In the genomic region with DNA sequence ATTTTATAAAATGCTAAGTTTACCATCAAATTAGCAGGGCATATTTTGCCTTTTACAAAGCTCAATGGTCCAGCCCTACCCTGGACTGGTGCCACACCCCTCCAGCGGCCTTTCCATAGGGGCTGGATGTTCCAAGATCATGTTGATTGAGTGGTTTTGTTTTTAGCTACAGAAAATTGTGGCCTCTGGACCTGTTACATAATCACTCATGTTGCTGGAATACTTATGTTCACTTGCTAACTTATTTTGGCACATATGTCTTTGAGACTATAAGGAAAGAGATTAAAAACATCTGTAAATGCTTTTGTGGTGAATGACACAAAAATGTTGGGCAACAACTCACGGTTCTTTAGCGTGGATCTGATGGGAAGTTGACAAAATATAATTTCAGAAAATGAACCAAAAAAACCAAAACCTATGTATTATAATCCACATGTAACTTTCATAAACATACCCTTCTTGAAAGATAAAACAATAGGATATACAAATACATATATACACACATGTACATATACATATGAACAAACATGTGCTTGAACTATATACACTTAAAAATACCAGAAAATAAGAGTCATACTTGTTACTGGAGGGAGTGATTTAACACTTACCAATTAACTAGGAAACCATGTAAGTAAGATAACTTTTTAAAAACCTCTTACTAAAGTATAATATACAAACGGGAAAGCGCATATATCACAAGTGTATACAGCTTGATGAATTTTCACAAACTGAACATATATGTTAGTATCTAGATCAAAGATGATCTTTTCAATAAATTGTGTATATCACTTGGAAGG, we compare ENCODE assay signal across 25 cellular contexts. TPM values are rescaled to one million over a fixed set of nuclear protein-coding genes. Genes with fewer than 3 reads are reported as not detected.
DNase-seq lines count a peak whose midpoint lies in the region; ATAC-seq, FAIRE-seq and TF ChIP-seq lines count a peak whose summit lies in the region.
"Had no signal": no experiment of that assay in that cellular context is flagged by ENCODE, and none has a peak within 500 bp of the region (broad histone marks: within the 10 kb centered on the region; RNA-seq: fewer than 3 reads in every experiment).

No MANE protein-coding gene starts in this region.

- no peak overlapping the region for H3K9ac ChIP-seq in HepG2 (ENCODE audit: insufficient read depth, low read depth, low read length)
- H3K9ac ChIP-seq: KMS-11 had no signal

- ATAC-seq in HepG2 = no peak
- ATAC-seq: A549 had no signal

- no peak for TF ChIP-seq POLR2A in HepG2 (IDR thresholded peaks at IDR 0.05; ENCODE audit: insufficient read depth in 1 of 2, low read depth in 2 of 2, low read length in 2 of 2)

- in situ Hi-C loops in HepG2 (cut with HindIII; ENCODE audit: extremely low pct_ligation_motif_present, low pct_unique_long_range_greater_than_20kb) = no loop called here

- H4K20me1 ChIP-seq in HepG2 (ENCODE audit: insufficient read depth, low read length) = no peaks in the 10 kb centered on the region

- TF ChIP-seq RAD21 in HepG2 (CRISPR knock-in tag; IDR thresholded peaks at IDR 0.05) = no peak

- H3K9me3 ChIP-seq in HepG2 (ENCODE audit: low read length) (no peaks in the 10 kb centered on the region), right atrium auricular region (no peaks in the 10 kb centered on the region)
- no peaks in the 10 kb centered on the region for H3K9me3 ChIP-seq in CD8-positive, alpha-beta memory T cell (ENCODE audit: low read length)
- H3K9me3 ChIP-seq: A549, esophagus muscularis mucosa had no signal

- BruUV-seq in HepG2 (replicated peaks; lab: Mats Ljungman, UMichigan) = no TSS peak

- H3K4me1 Mint-ChIP-seq in CD8-positive, alpha-beta memory T cell = no peaks in the 10 kb centered on the region
- peaks cover 2% of the 10 kb centered on the region for H3K4me1 Mint-ChIP-seq in mesothelial cell of epicardium
- H3K4me1 Mint-ChIP-seq: central memory CD8-positive, alpha-beta T cell had no signal

- TF ChIP-seq EP300 in HepG2 (IDR thresholded peaks at IDR 0.05; ENCODE audit: low read depth in 2 of 2, low read length in 2 of 2) = no peak
- no peak for TF ChIP-seq EP300 in HepG2 (CRISPR knock-in tag; IDR thresholded peaks at IDR 0.05; ENCODE audit: borderline replicate concordance)

- H3K27ac Mint-ChIP-seq in CD8-positive, alpha-beta memory T cell = no peak overlapping the region
- H3K27ac Mint-ChIP-seq in mesothelial cell of epicardium = no peak overlapping the region
- H3K27ac Mint-ChIP-seq: stimulated activated naive CD8-positive, alpha-beta T cell treated with anti-CD3 and anti-CD28 coated beads, Interleukin-15, Interleukin-2, amounts not matched to agents 100 ng/mL and 50 ng/mL, for 24 hours; T-helper 2 cell treated with Interferon-gamma antibody and Interleukin-4, amounts not matched to agents 5 μg/mL and 100 μg/mL, for 36 hours; type B pancreatic cell had no signal

- DNase-seq in AG04449 (ENCODE audit: low read depth, low spot score) = peak; percentile 47
- peak; percentile 60 for DNase-seq in HFF-Myc (ENCODE audit: extremely low read depth, low read depth)
- peak; percentile 77 to 88 for DNase-seq in cardiac fibroblast (ENCODE audit: low read depth in 2 of 2)
- peak; percentile 8 for DNase-seq in HepG2 (ENCODE audit: low spot score)
- DNase-seq in NCI-H524 (lab: John Stamatoyannopoulos, UW) = no peak
- no peak for DNase-seq in CD8-positive, alpha-beta memory T cell
- no peak for DNase-seq in mesothelial cell of epicardium (ENCODE audit: low spot score in 2 of 2, unreplicated experiment in 2 of 2)
- DNase-seq in right atrium auricular region (ENCODE audit: low spot score) = no peak
- DNase-seq: activated CD4-positive, CD25-positive, alpha-beta regulatory T cell; DND-41; effector CD8-positive, alpha-beta T cell; H7; hypothalamus; NCI-H1092 treated with DMSO at 0.1 percent for 48 hours; NCI-H526 treated with DMSO at 0.1 percent for 48 hours; retina had no signal

- TF ChIP-seq CTCF in AG04449 (IDR thresholded peaks at IDR 0.05; ENCODE audit: insufficient read depth, low read length, missing control alignments) (no peak), HFF-Myc (IDR thresholded peaks at IDR 0.05; ENCODE audit: low read depth, low read length, missing control alignments) (no peak), cardiac fibroblast (IDR thresholded peaks at IDR 0.05; ENCODE audit: low read depth, low read length) (no peak), HepG2 (CRISPR knock-in tag; IDR thresholded peaks at IDR 0.05) (no peak), mesothelial cell of epicardium (IDR thresholded peaks at IDR 0.05; ENCODE audit: unreplicated experiment) (no peak), right atrium auricular region (IDR thresholded peaks at IDR 0.05) (no peak)

- no peaks in the 10 kb centered on the region for H3K36me3 ChIP-seq in HepG2 (replicated peaks in 1 of 2; ENCODE audit: control insufficient read depth in 1 of 2, insufficient read depth in 2 of 2, low read length in 2 of 2)
- peaks cover 23% of the 10 kb centered on the region for H3K36me3 ChIP-seq in CD8-positive, alpha-beta memory T cell (ENCODE audit: insufficient read depth, low read length)
- peaks cover 67% of the 10 kb centered on the region for H3K36me3 ChIP-seq in right atrium auricular region

- H3K4me3 ChIP-seq in AG04449 (ENCODE audit: low read depth, low read length) = no peak overlapping the region
- no peak overlapping the region for H3K4me3 ChIP-seq in HFF-Myc (replicated peaks; ENCODE audit: low read depth, low read length)
- H3K4me3 ChIP-seq in cardiac fibroblast (replicated peaks in 1 of 2; ENCODE audit: low read depth in 2 of 2, low read length in 2 of 2) = no peak overlapping the region
- no peak overlapping the region for H3K4me3 ChIP-seq in HepG2 (replicated peaks in 1 of 3; ENCODE audit: insufficient read depth in 1 of 3, low read depth in 2 of 3, low read length in 3 of 3)
- H3K4me3 ChIP-seq in CD8-positive, alpha-beta memory T cell (ENCODE audit: low read length) = no peak overlapping the region
- no peak overlapping the region for H3K4me3 ChIP-seq in right atrium auricular region
- H3K4me3 ChIP-seq: A549, esophagus muscularis mucosa had no signal

- POLR2A ChIA-PET in AG04449 (lab: Yijun Ruan, JAX) = no interaction called here
- POLR2A ChIA-PET in HepG2 (lab: Yijun Ruan, JAX) = no interaction called here
- POLR2A ChIA-PET in CD8-positive, alpha-beta memory T cell (lab: Charles Lee) = no interaction called here

- H3K9me3 Mint-ChIP-seq in CD8-positive, alpha-beta memory T cell = no peaks in the 10 kb centered on the region
- H3K9me3 Mint-ChIP-seq in mesothelial cell of epicardium = no peaks in the 10 kb centered on the region
- H3K9me3 Mint-ChIP-seq: central memory CD8-positive, alpha-beta T cell; stimulated activated naive CD8-positive, alpha-beta T cell treated with anti-CD3 and anti-CD28 coated beads, Interleukin-15, Interleukin-2, amounts not matched to agents 100 ng/mL and 50 ng/mL, for 24 hours; T-helper 2 cell treated with Interferon-gamma antibody and Interleukin-4, amounts not matched to agents 5 μg/mL and 100 μg/mL, for 36 hours; type B pancreatic cell had no signal

- H3K36me3 Mint-ChIP-seq in CD8-positive, alpha-beta memory T cell = peaks cover 34 to 91% (median 52%) of the 10 kb centered on the region in 3 donors
- H3K36me3 Mint-ChIP-seq in mesothelial cell of epicardium = peaks cover 4% of the 10 kb centered on the region

- no peak overlapping the region for H2AFZ ChIP-seq in HepG2 (ENCODE audit: low read length)

- H3K27me3 ChIP-seq in HepG2 (ENCODE audit: control insufficient read depth in 1 of 2, insufficient read depth in 2 of 2, low read length in 2 of 2) = no peaks in the 10 kb centered on the region
- H3K27me3 ChIP-seq in CD8-positive, alpha-beta memory T cell (ENCODE audit: insufficient read depth, low read length, poor library complexity, severe bottlenecking) = no peaks in the 10 kb centered on the region
- H3K27me3 ChIP-seq in right atrium auricular region = no peaks in the 10 kb centered on the region
- H3K27me3 ChIP-seq: esophagus muscularis mucosa had no signal

- H3K27me3 Mint-ChIP-seq in CD8-positive, alpha-beta memory T cell = no peaks in the 10 kb centered on the region
- H3K27me3 Mint-ChIP-seq in mesothelial cell of epicardium (ENCODE audit: low read depth) = no peaks in the 10 kb centered on the region
- H3K27me3 Mint-ChIP-seq: central memory CD8-positive, alpha-beta T cell; stimulated activated naive CD8-positive, alpha-beta T cell treated with anti-CD3 and anti-CD28 coated beads, Interleukin-15, Interleukin-2, amounts not matched to agents 100 ng/mL and 50 ng/mL, for 24 hours; type B pancreatic cell had no signal

- H3K4me3 Mint-ChIP-seq in CD8-positive, alpha-beta memory T cell = no peak overlapping the region
- H3K4me3 Mint-ChIP-seq in mesothelial cell of epicardium = no peak overlapping the region
- H3K4me3 Mint-ChIP-seq: central memory CD8-positive, alpha-beta T cell; stimulated activated naive CD8-positive, alpha-beta T cell treated with anti-CD3 and anti-CD28 coated beads, Interleukin-15, Interleukin-2, amounts not matched to agents 100 ng/mL and 50 ng/mL, for 24 hours; T-helper 2 cell treated with Interferon-gamma antibody and Interleukin-4, amounts not matched to agents 5 μg/mL and 100 μg/mL, for 36 hours; type B pancreatic cell had no signal

- H3K27ac ChIP-seq in HepG2 (ENCODE audit: extremely low read length, insufficient read depth, low read length) (no peak overlapping the region), right atrium auricular region (no peak overlapping the region)
- H3K27ac ChIP-seq in CD8-positive, alpha-beta memory T cell (ENCODE audit: low read depth, low read length) = no peak overlapping the region
- H3K27ac ChIP-seq: A549, esophagus muscularis mucosa, KMS-11 had no signal

- intact Hi-C loops in HepG2 (cut with micrococcal nuclease; ENCODE audit: unreplicated experiment) = no loop called here

- WGBS in HepG2 (ENCODE audit: low lambda C conversion rate) = 61% methylated on average over 5 of the region's 5 CpGs

- no peaks in the 10 kb centered on the region for H3K79me2 ChIP-seq in HepG2 (ENCODE audit: insufficient read depth, low read length)

- H3K4me1 ChIP-seq in HepG2 (ENCODE audit: insufficient read depth, low read length) = peaks cover 15% of the 10 kb centered on the region
- no peaks in the 10 kb centered on the region for H3K4me1 ChIP-seq in CD8-positive, alpha-beta memory T cell (ENCODE audit: insufficient read depth, low read length)
- no peaks in the 10 kb centered on the region for H3K4me1 ChIP-seq in right atrium auricular region
- H3K4me1 ChIP-seq: A549 had no signal

- FAIRE-seq in HepG2 (lab: Jason Lieb, UNC) = no peak
- FAIRE-seq: A549 had no signal

- CTCF ChIA-PET in AG04449 (lab: Yijun Ruan, JAX) = interaction anchor here (1.5 kb wide), 1 partner anchor 235 kb away, joined by 4 read pairs; no protein-coding TSS in a partner anchor
- CTCF ChIA-PET in HepG2 (lab: Yijun Ruan, JAX; ENCODE audit: low intra/inter-chr PET ratio, low total read pairs) = no interaction called here
- CTCF ChIA-PET in CD8-positive, alpha-beta memory T cell (lab: Charles Lee) = no interaction called here

- no peak overlapping the region for H3K4me2 ChIP-seq in HepG2 (ENCODE audit: low read depth, low read length)
- H3K4me2 ChIP-seq: A549, KMS-11 had no signal

RNA-seq across cellular contexts. Expression of gene SLC15A1, which starts 46.6 kb away (rescaled TPM):
- 0.20 TPM in 2 replicates for total RNA-seq in HepG2 (2016; rRNA removed; fragmentation: Illumina TruSeq; extraction: Trizol)
- not detected in 2 replicates for total RNA-seq in HepG2 (2016; cell fraction: cytosol; rRNA removed; fragmentation: Illumina TruSeq; extraction: Trizol; ENCODE audit: low read depth)
- 0.11 and 0.19 TPM in 2 replicates for total RNA-seq in HepG2 (2016; cell fraction: insoluble cytoplasmic fraction; rRNA removed; fragmentation: Illumina TruSeq; extraction: Trizol)
- 0.15 and 0.17 TPM in 2 replicates for total RNA-seq in HepG2 (2016; cell fraction: membrane; rRNA removed; fragmentation: Illumina TruSeq; extraction: Trizol)
- 0.19 and 0.31 TPM in 2 replicates for total RNA-seq in HepG2 (2016; cell fraction: nucleus; rRNA removed; fragmentation: Illumina TruSeq; extraction: Trizol)
- 0.17 and 0.20 TPM in 2 replicates for polyA plus RNA-seq in HepG2 (2011; rRNA removed)
- polyA plus RNA-seq in HepG2 (2011; cell fraction: cytosol; rRNA removed) = 0.15 and 0.17 TPM in 2 replicates
- polyA plus RNA-seq in HepG2 (2011; cell fraction: nucleus; rRNA removed) = 0.27 and 0.61 TPM in 2 replicates
- 0.47 and 0.95 TPM in 2 replicates for polyA plus RNA-seq in HepG2 (2012)
- polyA plus RNA-seq in HepG2 (2016; cell fraction: cytosol; fragmentation: Illumina TruSeq; extraction: Trizol; ENCODE audit: low read depth) = 0.03 TPM in 1 of 2 replicates, not detected in the other
- 0.08 and 0.12 TPM in 2 replicates for polyA plus RNA-seq in HepG2 (2016; cell fraction: insoluble cytoplasmic fraction; fragmentation: Illumina TruSeq; extraction: Trizol; ENCODE audit: low read depth)
- 0.07 TPM in 2 replicates for polyA plus RNA-seq in HepG2 (2016; cell fraction: membrane; fragmentation: Illumina TruSeq; extraction: Trizol; ENCODE audit: low read depth)
- polyA plus RNA-seq in HepG2 (2016; cell fraction: nucleus; fragmentation: Illumina TruSeq; extraction: Trizol; ENCODE audit: insufficient read depth, low read depth) = 0.33 and 0.34 TPM in 2 replicates
- 0.50 TPM in 1 of 2 replicates, not detected in the other for polyA minus RNA-seq in HepG2 (2011; rRNA and poly(A)+ RNA removed; ENCODE audit: low replicate concordance)
- not detected in 2 replicates for polyA minus RNA-seq in HepG2 (2011; cell fraction: cytosol; rRNA and poly(A)+ RNA removed)
- polyA minus RNA-seq in HepG2 (2011; cell fraction: nucleus; rRNA and poly(A)+ RNA removed) = 0.52 and 0.99 TPM in 2 replicates
- not detected for total RNA-seq in CD8-positive, alpha-beta memory T cell
- polyA plus RNA-seq in CD8-positive, alpha-beta memory T cell = not detected
- 1.0 to 1.2 TPM (median 1.0 TPM) in 3 replicates for total RNA-seq in mesothelial cell of epicardium
- not detected for total RNA-seq in right atrium auricular region
- total RNA-seq: esophagus muscularis mucosa, mononuclear cell, OCI-LY7 had no signal

Comparison
In these comparisons a context has a peak if more than half of its experiments do, and no peak if none do; other contexts are left out.
1. DNase-seq: peak in AG04449 (single experiment), HFF-Myc (single experiment), cardiac fibroblast (2 of 2) and HepG2 (single experiment); none in NCI-H524 (0 of 2), CD8-positive, alpha-beta memory T cell (0 of 5), mesothelial cell of epicardium (0 of 2) and right atrium auricular region (single experiment).